Comparison of ENCODE assay signal across 1 cellular context in the genomic region with DNA sequence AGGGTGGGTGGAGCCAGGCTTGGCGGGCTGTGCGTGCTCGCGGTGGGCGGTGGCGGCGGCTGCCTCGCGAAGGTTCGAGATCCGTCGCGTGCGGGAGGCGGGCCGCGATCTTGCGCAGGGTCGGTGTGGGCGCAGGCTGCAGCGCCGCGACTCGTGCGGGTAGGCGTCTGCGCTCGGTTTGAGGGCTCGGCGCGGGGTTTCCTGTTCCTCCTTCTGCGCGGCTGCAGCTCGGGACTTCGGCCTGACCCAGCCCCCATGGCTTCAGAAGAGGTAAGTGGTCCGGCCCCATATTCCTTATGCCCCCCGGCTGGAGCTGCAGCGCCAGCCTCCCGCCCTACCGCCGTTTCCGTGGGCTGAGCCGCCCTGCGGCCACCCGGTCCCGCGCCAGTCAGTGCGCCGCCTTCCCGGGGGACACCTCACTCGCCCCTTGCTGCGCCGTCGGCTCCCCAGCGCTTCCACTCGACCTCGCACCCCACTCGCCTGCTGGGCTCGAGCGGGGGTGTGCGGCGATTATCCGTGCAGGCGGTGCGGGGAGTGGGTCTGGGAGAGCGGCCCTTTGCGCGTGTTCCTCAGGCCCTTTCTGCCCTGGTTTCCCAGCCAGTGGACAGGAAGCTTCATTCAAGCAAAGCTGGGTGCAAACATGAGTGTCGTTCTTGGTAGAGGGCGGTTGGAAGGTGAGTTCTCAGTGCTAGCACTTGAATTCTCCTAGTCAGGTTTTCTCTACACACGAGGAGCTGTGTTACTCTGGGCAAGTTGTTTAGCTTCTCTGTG.
A peak's percentile ranks its signal among the peaks of the same experiment; 100 is the strongest.
TF ChIP-seq lines count a peak whose summit lies in the region.

A gene with protein sequence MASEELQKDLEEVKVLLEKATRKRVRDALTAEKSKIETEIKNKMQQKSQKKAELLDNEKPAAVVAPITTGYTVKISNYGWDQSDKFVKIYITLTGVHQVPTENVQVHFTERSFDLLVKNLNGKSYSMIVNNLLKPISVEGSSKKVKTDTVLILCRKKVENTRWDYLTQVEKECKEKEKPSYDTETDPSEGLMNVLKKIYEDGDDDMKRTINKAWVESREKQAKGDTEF (plus strand): TSS at position 22 of the 771 bp plus-strand sequence. CDS start 234 bp downstream, at position 256.

TF ChIP-seq in HepG2, 621 proteins besides CTCF, POLR2A, EP300 and RAD21 (continued from another document and continues in another):
- TF ChIP-seq, protein P1, sequence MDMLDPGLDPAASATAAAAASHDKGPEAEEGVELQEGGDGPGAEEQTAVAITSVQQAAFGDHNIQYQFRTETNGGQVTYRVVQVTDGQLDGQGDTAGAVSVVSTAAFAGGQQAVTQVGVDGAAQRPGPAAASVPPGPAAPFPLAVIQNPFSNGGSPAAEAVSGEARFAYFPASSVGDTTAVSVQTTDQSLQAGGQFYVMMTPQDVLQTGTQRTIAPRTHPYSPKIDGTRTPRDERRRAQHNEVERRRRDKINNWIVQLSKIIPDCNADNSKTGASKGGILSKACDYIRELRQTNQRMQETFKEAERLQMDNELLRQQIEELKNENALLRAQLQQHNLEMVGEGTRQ (IDR thresholded peaks at IDR 0.05; ENCODE audit: low read depth, low read length) = no peak
- TF ChIP-seq, protein P1 (CRISPR knock-in tag; IDR thresholded peaks at IDR 0.05; ENCODE audit: borderline replicate concordance) = no peak; the same call in 1 of the 2 replicates
- TF ChIP-seq MTF1 (CRISPR knock-in tag; IDR thresholded peaks at IDR 0.05) (no peak; the same call in 1 of the 2 replicates), ZNF629 (CRISPR knock-in tag; conservative IDR thresholded peaks at IDR 0.05) (peak; percentile 39; the same call in 1 of the 2 replicates), ZNF891 (CRISPR knock-in tag; IDR thresholded peaks at IDR 0.05) (peak; percentile 94), CAMTA2 (CRISPR knock-in tag; IDR thresholded peaks at IDR 0.05; ENCODE audit: borderline replicate concordance) (no peak), ZNF724P (CRISPR knock-in tag; IDR thresholded peaks at IDR 0.05; ENCODE audit: borderline replicate concordance) (peak; percentile 84), ZNF335 (CRISPR knock-in tag; IDR thresholded peaks at IDR 0.05) (no peak; the same call in 1 of the 2 replicates), RFX5 (IDR thresholded peaks at IDR 0.05; ENCODE audit: low read depth, low read length) (no peak; the same call in 1 of the 2 replicates), PTBP1 (IDR thresholded peaks at IDR 0.05; ENCODE audit: low read depth, low read length, poor library complexity, severe bottlenecking) (no peak), ZFP36L2 (CRISPR knock-in tag; IDR thresholded peaks at IDR 0.05) (no peak), KLF13 (CRISPR knock-in tag; IDR thresholded peaks at IDR 0.05) (peak; percentile 80; the same call in 1 of the 2 replicates), NR3C1 (CRISPR knock-in tag; IDR thresholded peaks at IDR 0.05) (no peak), ZNF558 (CRISPR knock-in tag; IDR thresholded peaks at IDR 0.05; ENCODE audit: borderline replicate concordance) (peak; percentile 83; the same call in 1 of the 2 replicates), RBAK (CRISPR knock-in tag; IDR thresholded peaks at IDR 0.05) (no peak), SAFB2 (CRISPR knock-in tag; IDR thresholded peaks at IDR 0.05; ENCODE audit: borderline replicate concordance, low read depth) (peak; percentile 98), ZNF761 (CRISPR knock-in tag; conservative IDR thresholded peaks at IDR 0.05) (peak; percentile 99), RFX1 (IDR thresholded peaks at IDR 0.05) (no peak), EED (CRISPR knock-in tag; IDR thresholded peaks at IDR 0.05) (peak; percentile 72; the same call in 1 of the 2 replicates), CBX1 (IDR thresholded peaks at IDR 0.05; ENCODE audit: low read depth) (peak; percentile 30), ZNF709 (CRISPR knock-in tag; IDR thresholded peaks at IDR 0.05) (peak; percentile 92), HOXA5 (CRISPR knock-in tag; IDR thresholded peaks at IDR 0.05) (peak; percentile 90), NFIB (CRISPR knock-in tag; IDR thresholded peaks at IDR 0.05; ENCODE audit: borderline replicate concordance) (no peak), ZNF224 (CRISPR knock-in tag; IDR thresholded peaks at IDR 0.05) (peak; percentile 90; the same call in 1 of the 2 replicates), ZBTB7A (CRISPR knock-in tag; IDR thresholded peaks at IDR 0.05) (0 out of 2 replicates have a peak, but pooled peaks have one; percentile 64), ZNF850 (CRISPR knock-in tag; conservative IDR thresholded peaks at IDR 0.05) (peak; percentile 61; the same call in 1 of the 2 replicates), TEAD3 (CRISPR knock-in tag; optimal IDR thresholded peaks at IDR 0.05; ENCODE audit: borderline replicate concordance) (peak; percentile 7), KAT7 (CRISPR knock-in tag; IDR thresholded peaks at IDR 0.05; ENCODE audit: borderline replicate concordance) (no peak; the same call in 1 of the 2 replicates), PRMT3 (CRISPR knock-in tag; IDR thresholded peaks at IDR 0.05; ENCODE audit: borderline replicate concordance, low read depth) (no peak; the same call in none of the 2 replicates), ZNF781 (CRISPR knock-in tag; IDR thresholded peaks at IDR 0.05; ENCODE audit: borderline replicate concordance, not compliant biosample characterization) (peak; percentile 43), ADNP (CRISPR knock-in tag; IDR thresholded peaks at IDR 0.05) (no peak), FIP1L1 (IDR thresholded peaks at IDR 0.05; ENCODE audit: borderline replicate concordance, insufficient read depth, low read depth, low read length) (no peak), ZNF614 (CRISPR knock-in tag; IDR thresholded peaks at IDR 0.05; ENCODE audit: borderline replicate concordance) (no peak), CENPT (CRISPR knock-in tag; IDR thresholded peaks at IDR 0.05; ENCODE audit: low read depth) (peak; percentile 56; the same call in 1 of the 2 replicates), MTA3 (CRISPR knock-in tag; IDR thresholded peaks at IDR 0.05) (no peak), ZNF749 (CRISPR knock-in tag; IDR thresholded peaks at IDR 0.05; ENCODE audit: borderline replicate concordance) (peak; percentile 85; the same call in 1 of the 2 replicates)
- TF ChIP-seq, protein P2, sequence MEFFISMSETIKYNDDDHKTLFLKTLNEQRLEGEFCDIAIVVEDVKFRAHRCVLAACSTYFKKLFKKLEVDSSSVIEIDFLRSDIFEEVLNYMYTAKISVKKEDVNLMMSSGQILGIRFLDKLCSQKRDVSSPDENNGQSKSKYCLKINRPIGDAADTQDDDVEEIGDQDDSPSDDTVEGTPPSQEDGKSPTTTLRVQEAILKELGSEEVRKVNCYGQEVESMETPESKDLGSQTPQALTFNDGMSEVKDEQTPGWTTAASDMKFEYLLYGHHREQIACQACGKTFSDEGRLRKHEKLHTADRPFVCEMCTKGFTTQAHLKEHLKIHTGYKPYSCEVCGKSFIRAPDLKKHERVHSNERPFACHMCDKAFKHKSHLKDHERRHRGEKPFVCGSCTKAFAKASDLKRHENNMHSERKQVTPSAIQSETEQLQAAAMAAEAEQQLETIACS (CRISPR knock-in tag; IDR thresholded peaks at IDR 0.05) = 0 out of 2 replicates have a peak, but pooled peaks have one; percentile 18
- TF ChIP-seq, protein P3, sequence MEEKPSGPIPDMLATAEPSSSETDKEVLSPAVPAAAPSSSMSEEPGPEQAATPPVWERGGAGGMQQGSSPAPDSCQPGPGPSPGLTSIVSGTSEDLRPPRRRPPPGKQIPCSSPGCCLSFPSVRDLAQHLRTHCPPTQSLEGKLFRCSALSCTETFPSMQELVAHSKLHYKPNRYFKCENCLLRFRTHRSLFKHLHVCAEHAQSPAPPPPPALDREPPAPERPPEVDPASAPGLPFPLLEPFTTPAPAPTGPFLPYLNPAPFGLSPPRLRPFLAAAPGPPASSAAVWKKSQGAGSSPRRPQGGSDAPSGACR (CRISPR knock-in tag; IDR thresholded peaks at IDR 0.05) = peak; percentile 78
- TF ChIP-seq, protein P4, sequence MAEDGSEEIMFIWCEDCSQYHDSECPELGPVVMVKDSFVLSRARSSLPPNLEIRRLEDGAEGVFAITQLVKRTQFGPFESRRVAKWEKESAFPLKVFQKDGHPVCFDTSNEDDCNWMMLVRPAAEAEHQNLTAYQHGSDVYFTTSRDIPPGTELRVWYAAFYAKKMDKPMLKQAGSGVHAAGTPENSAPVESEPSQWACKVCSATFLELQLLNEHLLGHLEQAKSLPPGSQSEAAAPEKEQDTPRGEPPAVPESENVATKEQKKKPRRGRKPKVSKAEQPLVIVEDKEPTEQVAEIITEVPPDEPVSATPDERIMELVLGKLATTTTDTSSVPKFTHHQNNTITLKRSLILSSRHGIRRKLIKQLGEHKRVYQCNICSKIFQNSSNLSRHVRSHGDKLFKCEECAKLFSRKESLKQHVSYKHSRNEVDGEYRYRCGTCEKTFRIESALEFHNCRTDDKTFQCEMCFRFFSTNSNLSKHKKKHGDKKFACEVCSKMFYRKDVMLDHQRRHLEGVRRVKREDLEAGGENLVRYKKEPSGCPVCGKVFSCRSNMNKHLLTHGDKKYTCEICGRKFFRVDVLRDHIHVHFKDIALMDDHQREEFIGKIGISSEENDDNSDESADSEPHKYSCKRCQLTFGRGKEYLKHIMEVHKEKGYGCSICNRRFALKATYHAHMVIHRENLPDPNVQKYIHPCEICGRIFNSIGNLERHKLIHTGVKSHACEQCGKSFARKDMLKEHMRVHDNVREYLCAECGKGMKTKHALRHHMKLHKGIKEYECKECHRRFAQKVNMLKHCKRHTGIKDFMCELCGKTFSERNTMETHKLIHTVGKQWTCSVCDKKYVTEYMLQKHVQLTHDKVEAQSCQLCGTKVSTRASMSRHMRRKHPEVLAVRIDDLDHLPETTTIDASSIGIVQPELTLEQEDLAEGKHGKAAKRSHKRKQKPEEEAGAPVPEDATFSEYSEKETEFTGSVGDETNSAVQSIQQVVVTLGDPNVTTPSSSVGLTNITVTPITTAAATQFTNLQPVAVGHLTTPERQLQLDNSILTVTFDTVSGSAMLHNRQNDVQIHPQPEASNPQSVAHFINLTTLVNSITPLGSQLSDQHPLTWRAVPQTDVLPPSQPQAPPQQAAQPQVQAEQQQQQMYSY (CRISPR knock-in tag; IDR thresholded peaks at IDR 0.05) = peak; percentile 26; the same call in 1 of the 2 replicates
- TF ChIP-seq, protein P5, sequence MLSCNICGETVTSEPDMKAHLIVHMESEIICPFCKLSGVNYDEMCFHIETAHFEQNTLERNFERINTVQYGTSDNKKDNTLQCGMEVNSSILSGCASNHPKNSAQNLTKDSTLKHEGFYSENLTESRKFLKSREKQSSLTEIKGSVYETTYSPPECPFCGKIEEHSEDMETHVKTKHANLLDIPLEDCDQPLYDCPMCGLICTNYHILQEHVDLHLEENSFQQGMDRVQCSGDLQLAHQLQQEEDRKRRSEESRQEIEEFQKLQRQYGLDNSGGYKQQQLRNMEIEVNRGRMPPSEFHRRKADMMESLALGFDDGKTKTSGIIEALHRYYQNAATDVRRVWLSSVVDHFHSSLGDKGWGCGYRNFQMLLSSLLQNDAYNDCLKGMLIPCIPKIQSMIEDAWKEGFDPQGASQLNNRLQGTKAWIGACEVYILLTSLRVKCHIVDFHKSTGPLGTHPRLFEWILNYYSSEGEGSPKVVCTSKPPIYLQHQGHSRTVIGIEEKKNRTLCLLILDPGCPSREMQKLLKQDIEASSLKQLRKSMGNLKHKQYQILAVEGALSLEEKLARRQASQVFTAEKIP (CRISPR knock-in tag; IDR thresholded peaks at IDR 0.05; ENCODE audit: borderline replicate concordance) = no peak
- TF ChIP-seq, protein P6, sequence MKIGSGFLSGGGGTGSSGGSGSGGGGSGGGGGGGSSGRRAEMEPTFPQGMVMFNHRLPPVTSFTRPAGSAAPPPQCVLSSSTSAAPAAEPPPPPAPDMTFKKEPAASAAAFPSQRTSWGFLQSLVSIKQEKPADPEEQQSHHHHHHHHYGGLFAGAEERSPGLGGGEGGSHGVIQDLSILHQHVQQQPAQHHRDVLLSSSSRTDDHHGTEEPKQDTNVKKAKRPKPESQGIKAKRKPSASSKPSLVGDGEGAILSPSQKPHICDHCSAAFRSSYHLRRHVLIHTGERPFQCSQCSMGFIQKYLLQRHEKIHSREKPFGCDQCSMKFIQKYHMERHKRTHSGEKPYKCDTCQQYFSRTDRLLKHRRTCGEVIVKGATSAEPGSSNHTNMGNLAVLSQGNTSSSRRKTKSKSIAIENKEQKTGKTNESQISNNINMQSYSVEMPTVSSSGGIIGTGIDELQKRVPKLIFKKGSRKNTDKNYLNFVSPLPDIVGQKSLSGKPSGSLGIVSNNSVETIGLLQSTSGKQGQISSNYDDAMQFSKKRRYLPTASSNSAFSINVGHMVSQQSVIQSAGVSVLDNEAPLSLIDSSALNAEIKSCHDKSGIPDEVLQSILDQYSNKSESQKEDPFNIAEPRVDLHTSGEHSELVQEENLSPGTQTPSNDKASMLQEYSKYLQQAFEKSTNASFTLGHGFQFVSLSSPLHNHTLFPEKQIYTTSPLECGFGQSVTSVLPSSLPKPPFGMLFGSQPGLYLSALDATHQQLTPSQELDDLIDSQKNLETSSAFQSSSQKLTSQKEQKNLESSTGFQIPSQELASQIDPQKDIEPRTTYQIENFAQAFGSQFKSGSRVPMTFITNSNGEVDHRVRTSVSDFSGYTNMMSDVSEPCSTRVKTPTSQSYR (CRISPR knock-in tag; IDR thresholded peaks at IDR 0.05; ENCODE audit: borderline replicate concordance) = no peak
- TF ChIP-seq, protein P7, sequence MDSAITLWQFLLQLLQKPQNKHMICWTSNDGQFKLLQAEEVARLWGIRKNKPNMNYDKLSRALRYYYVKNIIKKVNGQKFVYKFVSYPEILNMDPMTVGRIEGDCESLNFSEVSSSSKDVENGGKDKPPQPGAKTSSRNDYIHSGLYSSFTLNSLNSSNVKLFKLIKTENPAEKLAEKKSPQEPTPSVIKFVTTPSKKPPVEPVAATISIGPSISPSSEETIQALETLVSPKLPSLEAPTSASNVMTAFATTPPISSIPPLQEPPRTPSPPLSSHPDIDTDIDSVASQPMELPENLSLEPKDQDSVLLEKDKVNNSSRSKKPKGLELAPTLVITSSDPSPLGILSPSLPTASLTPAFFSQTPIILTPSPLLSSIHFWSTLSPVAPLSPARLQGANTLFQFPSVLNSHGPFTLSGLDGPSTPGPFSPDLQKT (CRISPR knock-in tag; IDR thresholded peaks at IDR 0.05; ENCODE audit: borderline replicate concordance) = 0 out of 2 replicates have a peak, but pooled peaks have one; percentile 55
- TF ChIP-seq, protein P8, sequence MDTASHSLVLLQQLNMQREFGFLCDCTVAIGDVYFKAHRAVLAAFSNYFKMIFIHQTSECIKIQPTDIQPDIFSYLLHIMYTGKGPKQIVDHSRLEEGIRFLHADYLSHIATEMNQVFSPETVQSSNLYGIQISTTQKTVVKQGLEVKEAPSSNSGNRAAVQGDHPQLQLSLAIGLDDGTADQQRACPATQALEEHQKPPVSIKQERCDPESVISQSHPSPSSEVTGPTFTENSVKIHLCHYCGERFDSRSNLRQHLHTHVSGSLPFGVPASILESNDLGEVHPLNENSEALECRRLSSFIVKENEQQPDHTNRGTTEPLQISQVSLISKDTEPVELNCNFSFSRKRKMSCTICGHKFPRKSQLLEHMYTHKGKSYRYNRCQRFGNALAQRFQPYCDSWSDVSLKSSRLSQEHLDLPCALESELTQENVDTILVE (CRISPR knock-in tag; IDR thresholded peaks at IDR 0.05) = no peak
